In genomic region chr18:32380559-32380958, GRCh38 we compare ENCODE assay signal across 1 cellular context.
TF ChIP-seq lines count a peak whose summit lies in the region.

No MANE protein-coding gene starts in this region.

TF ChIP-seq in GM12878, 131 proteins besides CTCF, POLR2A, EP300 and RAD21 (continued from another document):
- TF ChIP-seq, protein P1, sequence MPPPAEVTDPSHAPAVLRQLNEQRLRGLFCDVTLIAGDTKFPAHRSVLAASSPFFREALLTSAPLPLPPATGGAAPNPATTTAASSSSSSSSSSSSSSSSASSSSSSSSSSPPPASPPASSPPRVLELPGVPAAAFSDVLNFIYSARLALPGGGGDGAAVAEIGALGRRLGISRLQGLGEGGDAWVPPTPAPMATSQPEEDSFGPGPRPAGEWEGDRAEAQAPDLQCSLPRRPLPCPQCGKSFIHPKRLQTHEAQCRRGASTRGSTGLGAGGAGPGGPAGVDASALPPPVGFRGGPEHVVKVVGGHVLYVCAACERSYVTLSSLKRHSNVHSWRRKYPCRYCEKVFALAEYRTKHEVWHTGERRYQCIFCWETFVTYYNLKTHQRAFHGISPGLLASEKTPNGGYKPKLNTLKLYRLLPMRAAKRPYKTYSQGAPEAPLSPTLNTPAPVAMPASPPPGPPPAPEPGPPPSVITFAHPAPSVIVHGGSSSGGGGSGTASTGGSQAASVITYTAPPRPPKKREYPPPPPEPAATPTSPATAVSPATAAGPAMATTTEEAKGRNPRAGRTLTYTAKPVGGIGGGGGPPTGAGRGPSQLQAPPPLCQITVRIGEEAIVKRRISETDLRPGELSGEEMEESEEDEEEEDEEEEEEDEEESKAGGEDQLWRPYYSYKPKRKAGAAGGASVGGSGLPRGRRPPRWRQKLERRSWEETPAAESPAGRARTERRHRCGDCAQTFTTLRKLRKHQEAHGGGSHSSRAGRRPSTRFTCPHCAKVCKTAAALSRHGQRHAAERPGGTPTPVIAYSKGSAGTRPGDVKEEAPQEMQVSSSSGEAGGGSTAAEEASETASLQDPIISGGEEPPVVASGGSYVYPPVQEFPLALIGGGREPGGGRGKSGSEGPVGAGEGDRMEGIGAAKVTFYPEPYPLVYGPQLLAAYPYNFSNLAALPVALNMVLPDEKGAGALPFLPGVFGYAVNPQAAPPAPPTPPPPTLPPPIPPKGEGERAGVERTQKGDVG (CRISPR knock-in tag; IDR thresholded peaks at IDR 0.05): no peak
- no peak for TF ChIP-seq NR2C2 (IDR thresholded peaks at IDR 0.05; ENCODE audit: borderline replicate concordance, control insufficient read depth, insufficient read length, low read depth)
- TF ChIP-seq YY1 (IDR thresholded peaks at IDR 0.05; ENCODE audit: low read depth, low read length): no peak
- no peak for TF ChIP-seq IRF4 (IDR thresholded peaks at IDR 0.05; ENCODE audit: low read depth, low read length)
- TF ChIP-seq, protein P2, sequence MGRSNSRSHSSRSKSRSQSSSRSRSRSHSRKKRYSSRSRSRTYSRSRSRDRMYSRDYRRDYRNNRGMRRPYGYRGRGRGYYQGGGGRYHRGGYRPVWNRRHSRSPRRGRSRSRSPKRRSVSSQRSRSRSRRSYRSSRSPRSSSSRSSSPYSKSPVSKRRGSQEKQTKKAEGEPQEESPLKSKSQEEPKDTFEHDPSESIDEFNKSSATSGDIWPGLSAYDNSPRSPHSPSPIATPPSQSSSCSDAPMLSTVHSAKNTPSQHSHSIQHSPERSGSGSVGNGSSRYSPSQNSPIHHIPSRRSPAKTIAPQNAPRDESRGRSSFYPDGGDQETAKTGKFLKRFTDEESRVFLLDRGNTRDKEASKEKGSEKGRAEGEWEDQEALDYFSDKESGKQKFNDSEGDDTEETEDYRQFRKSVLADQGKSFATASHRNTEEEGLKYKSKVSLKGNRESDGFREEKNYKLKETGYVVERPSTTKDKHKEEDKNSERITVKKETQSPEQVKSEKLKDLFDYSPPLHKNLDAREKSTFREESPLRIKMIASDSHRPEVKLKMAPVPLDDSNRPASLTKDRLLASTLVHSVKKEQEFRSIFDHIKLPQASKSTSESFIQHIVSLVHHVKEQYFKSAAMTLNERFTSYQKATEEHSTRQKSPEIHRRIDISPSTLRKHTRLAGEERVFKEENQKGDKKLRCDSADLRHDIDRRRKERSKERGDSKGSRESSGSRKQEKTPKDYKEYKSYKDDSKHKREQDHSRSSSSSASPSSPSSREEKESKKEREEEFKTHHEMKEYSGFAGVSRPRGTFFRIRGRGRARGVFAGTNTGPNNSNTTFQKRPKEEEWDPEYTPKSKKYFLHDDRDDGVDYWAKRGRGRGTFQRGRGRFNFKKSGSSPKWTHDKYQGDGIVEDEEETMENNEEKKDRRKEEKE (IDR thresholded peaks at IDR 0.05): no peak
- TF ChIP-seq RAD51 (IDR thresholded peaks at IDR 0.05): no peak
- TF ChIP-seq NRF1 (conservative IDR thresholded peaks at IDR 0.05; ENCODE audit: low read depth, low read length): no peak
- TF ChIP-seq ESRRA (IDR thresholded peaks at IDR 0.05; ENCODE audit: low read length): no peak
- TF ChIP-seq SMAD1 (IDR thresholded peaks at IDR 0.05; ENCODE audit: low read depth, partially characterized antibody): no peak
- no peak for TF ChIP-seq SIN3A (IDR thresholded peaks at IDR 0.05; ENCODE audit: low read depth, low read length)
- TF ChIP-seq TCF7 (IDR thresholded peaks at IDR 0.05; ENCODE audit: borderline replicate concordance): no peak
- no peak for TF ChIP-seq STAT3 (IDR thresholded peaks at IDR 0.05; ENCODE audit: low read depth, low read length)
- no peak for TF ChIP-seq IKZF1 (conservative IDR thresholded peaks at IDR 0.05)
- no peak for TF ChIP-seq RB1 (IDR thresholded peaks at IDR 0.05; ENCODE audit: borderline replicate concordance)
- TF ChIP-seq EED (IDR thresholded peaks at IDR 0.05; ENCODE audit: low read depth): no peak
- TF ChIP-seq TAF1 (IDR thresholded peaks at IDR 0.05; ENCODE audit: borderline replicate concordance, low read depth, low read length): no peak
- TF ChIP-seq CHD2 (IDR thresholded peaks at IDR 0.05; ENCODE audit: borderline replicate concordance, low read depth, low read length): no peak
- TF ChIP-seq MEF2A (IDR thresholded peaks at IDR 0.05; ENCODE audit: insufficient read depth, low read depth, low read length): no peak
